In the genomic region with DNA sequence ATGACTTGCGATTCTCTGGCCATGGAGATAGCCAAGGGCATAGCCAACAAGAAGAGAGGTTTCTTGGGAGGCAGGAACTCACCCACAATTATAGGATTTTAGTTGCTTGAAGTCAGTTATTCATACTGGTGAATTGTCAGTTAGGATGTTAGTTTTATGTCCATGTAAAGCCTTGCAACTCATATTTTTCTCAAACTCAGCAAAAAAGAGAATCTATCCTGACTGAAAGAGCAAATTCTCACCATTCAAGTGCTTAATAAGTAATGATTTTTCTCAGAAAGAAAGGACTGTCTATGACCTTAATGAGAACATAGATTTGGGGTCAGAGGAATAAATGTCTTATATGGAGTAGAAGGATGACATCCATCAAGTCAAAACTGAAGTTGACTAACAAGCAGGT, we compare ENCODE assay signal across 7 cellular contexts.
"Had no signal": no experiment of that assay in that cellular context is flagged by ENCODE, and none has a peak within 500 bp of the region (broad histone marks: within the 10 kb centered on the region; RNA-seq: fewer than 3 reads in every experiment).

No MANE protein-coding gene starts in this region.

- H3K27ac ChIP-seq: HL-60, KMS-11 had no signal

- H3K9ac ChIP-seq: KMS-11 had no signal

- H3K4me3 ChIP-seq: K562 had no signal

- FAIRE-seq: HTR-8/SVneo, K562 had no signal

- ATAC-seq: K562 had no signal

- H3K4me2 ChIP-seq: KMS-11 had no signal

- DNase-seq: IMR-90, KBM-7, KG1 had no signal
